ENCODE assay signal across 1 cellular context in the genomic region with DNA sequence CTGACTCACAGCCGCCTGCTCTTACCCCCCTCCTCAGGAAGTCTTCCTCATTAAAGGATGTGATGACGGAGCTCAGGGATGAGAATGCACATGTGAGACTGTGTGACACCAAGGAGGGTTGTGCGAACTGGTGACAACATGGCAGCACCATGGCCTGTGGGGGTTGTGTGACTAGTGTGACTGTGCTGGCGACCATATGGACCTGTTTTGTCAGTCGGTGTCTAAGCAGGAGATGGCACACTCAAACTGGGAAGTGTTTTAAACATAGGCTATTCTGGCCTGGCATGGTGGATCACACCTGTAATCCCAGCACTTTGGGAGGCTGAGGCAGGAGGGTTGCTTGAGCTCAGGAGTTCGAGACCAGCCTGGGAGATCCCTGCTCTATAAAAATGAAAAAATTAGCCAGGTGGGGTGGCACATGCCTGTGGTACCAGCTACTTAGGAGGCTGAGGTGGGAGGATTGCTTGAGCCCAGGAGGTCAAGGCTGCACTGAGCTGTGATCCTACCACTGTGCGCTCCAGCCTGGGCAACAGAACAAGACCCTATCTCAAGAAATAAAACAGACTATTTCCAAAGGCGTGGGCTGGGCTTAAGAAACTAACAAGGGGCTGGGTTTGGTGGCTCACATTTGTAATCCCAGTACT.
TF ChIP-seq lines count a peak whose summit lies in the region.

No MANE protein-coding gene starts in this region.

TF ChIP-seq in HCT116, 20 proteins besides CTCF, POLR2A, EP300 and RAD21 (continued from another document):
- TF ChIP-seq, protein P1, sequence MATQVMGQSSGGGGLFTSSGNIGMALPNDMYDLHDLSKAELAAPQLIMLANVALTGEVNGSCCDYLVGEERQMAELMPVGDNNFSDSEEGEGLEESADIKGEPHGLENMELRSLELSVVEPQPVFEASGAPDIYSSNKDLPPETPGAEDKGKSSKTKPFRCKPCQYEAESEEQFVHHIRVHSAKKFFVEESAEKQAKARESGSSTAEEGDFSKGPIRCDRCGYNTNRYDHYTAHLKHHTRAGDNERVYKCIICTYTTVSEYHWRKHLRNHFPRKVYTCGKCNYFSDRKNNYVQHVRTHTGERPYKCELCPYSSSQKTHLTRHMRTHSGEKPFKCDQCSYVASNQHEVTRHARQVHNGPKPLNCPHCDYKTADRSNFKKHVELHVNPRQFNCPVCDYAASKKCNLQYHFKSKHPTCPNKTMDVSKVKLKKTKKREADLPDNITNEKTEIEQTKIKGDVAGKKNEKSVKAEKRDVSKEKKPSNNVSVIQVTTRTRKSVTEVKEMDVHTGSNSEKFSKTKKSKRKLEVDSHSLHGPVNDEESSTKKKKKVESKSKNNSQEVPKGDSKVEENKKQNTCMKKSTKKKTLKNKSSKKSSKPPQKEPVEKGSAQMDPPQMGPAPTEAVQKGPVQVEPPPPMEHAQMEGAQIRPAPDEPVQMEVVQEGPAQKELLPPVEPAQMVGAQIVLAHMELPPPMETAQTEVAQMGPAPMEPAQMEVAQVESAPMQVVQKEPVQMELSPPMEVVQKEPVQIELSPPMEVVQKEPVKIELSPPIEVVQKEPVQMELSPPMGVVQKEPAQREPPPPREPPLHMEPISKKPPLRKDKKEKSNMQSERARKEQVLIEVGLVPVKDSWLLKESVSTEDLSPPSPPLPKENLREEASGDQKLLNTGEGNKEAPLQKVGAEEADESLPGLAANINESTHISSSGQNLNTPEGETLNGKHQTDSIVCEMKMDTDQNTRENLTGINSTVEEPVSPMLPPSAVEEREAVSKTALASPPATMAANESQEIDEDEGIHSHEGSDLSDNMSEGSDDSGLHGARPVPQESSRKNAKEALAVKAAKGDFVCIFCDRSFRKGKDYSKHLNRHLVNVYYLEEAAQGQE (IDR thresholded peaks at IDR 0.05; ENCODE audit: low read depth), result no peak
- TF ChIP-seq CBX3 (IDR thresholded peaks at IDR 0.05; ENCODE audit: low read depth), result no peak
- no peak for TF ChIP-seq EZH2phosphoT487 (IDR thresholded peaks at IDR 0.05; ENCODE audit: borderline replicate concordance)
- TF ChIP-seq SRF (IDR thresholded peaks at IDR 0.05; ENCODE audit: low read depth), result no peak
- TF ChIP-seq FOSL1 (IDR thresholded peaks at IDR 0.05; ENCODE audit: low read depth), result no peak
- TF ChIP-seq JUND (IDR thresholded peaks at IDR 0.05), result no peak
- TF ChIP-seq SP1 (IDR thresholded peaks at IDR 0.05; ENCODE audit: low read depth), result no peak
- no peak; the same call in 1 of the 2 replicates for TF ChIP-seq POLR2AphosphoS5 (IDR thresholded peaks at IDR 0.05; ENCODE audit: low read depth, low read length)
- TF ChIP-seq TCF7L2 (IDR thresholded peaks at IDR 0.05; ENCODE audit: borderline replicate concordance, extremely low read depth, insufficient read depth, insufficient read length), result no peak
- no peak for TF ChIP-seq ELF1 (IDR thresholded peaks at IDR 0.05; ENCODE audit: borderline replicate concordance, low read depth)
- TF ChIP-seq, protein P2, sequence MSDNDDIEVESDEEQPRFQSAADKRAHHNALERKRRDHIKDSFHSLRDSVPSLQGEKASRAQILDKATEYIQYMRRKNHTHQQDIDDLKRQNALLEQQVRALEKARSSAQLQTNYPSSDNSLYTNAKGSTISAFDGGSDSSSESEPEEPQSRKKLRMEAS (IDR thresholded peaks at IDR 0.05), result no peak
- TF ChIP-seq ZFX (IDR thresholded peaks at IDR 0.05), result no peak
- no peak for TF ChIP-seq ZNF274 (IDR thresholded peaks at IDR 0.05; ENCODE audit: low read depth, low read length)
- TF ChIP-seq, protein P3, sequence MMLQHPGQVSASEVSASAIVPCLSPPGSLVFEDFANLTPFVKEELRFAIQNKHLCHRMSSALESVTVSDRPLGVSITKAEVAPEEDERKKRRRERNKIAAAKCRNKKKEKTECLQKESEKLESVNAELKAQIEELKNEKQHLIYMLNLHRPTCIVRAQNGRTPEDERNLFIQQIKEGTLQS (IDR thresholded peaks at IDR 0.05), result no peak
- TF ChIP-seq EGR1 (IDR thresholded peaks at IDR 0.05; ENCODE audit: low read depth), result no peak
